In the genomic region with DNA sequence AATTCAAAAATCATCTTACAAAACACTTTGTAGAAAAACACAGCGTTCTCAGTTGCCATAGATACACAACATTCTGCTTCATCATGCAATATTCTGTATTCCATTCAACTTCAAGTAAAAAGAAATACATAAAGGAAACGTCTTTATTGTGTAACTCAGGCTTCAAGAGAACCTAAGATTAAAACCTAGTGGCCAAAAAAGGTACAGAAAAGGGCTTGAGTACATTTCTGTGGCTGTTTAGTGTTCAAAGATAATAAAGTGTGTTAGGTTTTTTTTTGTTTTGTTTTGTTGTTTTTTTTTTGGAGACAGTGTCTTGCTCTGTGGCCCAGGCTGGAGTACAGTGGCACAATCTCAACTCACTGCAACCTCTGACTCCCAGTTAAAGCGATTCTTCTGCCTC, we compare ENCODE assay signal across 2 cellular contexts.
TF ChIP-seq lines count a peak whose summit lies in the region.

No MANE protein-coding gene starts in this region.

TF ChIP-seq in HCT116, 20 proteins besides CTCF, POLR2A, EP300 and RAD21:
- TF ChIP-seq SP1 (IDR thresholded peaks at IDR 0.05; ENCODE audit: low read depth) (no peak), ZFX (IDR thresholded peaks at IDR 0.05) (no peak), SRF (IDR thresholded peaks at IDR 0.05; ENCODE audit: low read depth) (no peak), EZH2phosphoT487 (IDR thresholded peaks at IDR 0.05; ENCODE audit: borderline replicate concordance) (no peak), JUND (IDR thresholded peaks at IDR 0.05) (no peak), SIN3A (IDR thresholded peaks at IDR 0.05; ENCODE audit: low read depth) (no peak), FOSL1 (IDR thresholded peaks at IDR 0.05; ENCODE audit: low read depth) (no peak), CBX3 (IDR thresholded peaks at IDR 0.05; ENCODE audit: low read depth) (no peak), CEBPB (IDR thresholded peaks at IDR 0.05; ENCODE audit: low read depth) (no peak), EZH2 (IDR thresholded peaks at IDR 0.05) (no peak), YY1 (IDR thresholded peaks at IDR 0.05; ENCODE audit: extremely low read depth, insufficient replicate concordance, low read depth, low read length) (no peak)
- TF ChIP-seq, protein P1, sequence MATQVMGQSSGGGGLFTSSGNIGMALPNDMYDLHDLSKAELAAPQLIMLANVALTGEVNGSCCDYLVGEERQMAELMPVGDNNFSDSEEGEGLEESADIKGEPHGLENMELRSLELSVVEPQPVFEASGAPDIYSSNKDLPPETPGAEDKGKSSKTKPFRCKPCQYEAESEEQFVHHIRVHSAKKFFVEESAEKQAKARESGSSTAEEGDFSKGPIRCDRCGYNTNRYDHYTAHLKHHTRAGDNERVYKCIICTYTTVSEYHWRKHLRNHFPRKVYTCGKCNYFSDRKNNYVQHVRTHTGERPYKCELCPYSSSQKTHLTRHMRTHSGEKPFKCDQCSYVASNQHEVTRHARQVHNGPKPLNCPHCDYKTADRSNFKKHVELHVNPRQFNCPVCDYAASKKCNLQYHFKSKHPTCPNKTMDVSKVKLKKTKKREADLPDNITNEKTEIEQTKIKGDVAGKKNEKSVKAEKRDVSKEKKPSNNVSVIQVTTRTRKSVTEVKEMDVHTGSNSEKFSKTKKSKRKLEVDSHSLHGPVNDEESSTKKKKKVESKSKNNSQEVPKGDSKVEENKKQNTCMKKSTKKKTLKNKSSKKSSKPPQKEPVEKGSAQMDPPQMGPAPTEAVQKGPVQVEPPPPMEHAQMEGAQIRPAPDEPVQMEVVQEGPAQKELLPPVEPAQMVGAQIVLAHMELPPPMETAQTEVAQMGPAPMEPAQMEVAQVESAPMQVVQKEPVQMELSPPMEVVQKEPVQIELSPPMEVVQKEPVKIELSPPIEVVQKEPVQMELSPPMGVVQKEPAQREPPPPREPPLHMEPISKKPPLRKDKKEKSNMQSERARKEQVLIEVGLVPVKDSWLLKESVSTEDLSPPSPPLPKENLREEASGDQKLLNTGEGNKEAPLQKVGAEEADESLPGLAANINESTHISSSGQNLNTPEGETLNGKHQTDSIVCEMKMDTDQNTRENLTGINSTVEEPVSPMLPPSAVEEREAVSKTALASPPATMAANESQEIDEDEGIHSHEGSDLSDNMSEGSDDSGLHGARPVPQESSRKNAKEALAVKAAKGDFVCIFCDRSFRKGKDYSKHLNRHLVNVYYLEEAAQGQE (IDR thresholded peaks at IDR 0.05; ENCODE audit: low read depth): no peak
- TF ChIP-seq, protein P2, sequence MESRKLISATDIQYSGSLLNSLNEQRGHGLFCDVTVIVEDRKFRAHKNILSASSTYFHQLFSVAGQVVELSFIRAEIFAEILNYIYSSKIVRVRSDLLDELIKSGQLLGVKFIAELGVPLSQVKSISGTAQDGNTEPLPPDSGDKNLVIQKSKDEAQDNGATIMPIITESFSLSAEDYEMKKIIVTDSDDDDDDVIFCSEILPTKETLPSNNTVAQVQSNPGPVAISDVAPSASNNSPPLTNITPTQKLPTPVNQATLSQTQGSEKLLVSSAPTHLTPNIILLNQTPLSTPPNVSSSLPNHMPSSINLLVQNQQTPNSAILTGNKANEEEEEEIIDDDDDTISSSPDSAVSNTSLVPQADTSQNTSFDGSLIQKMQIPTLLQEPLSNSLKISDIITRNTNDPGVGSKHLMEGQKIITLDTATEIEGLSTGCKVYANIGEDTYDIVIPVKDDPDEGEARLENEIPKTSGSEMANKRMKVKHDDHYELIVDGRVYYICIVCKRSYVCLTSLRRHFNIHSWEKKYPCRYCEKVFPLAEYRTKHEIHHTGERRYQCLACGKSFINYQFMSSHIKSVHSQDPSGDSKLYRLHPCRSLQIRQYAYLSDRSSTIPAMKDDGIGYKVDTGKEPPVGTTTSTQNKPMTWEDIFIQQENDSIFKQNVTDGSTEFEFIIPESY (IDR thresholded peaks at IDR 0.05; ENCODE audit: extremely low read depth, insufficient replicate concordance, low read length): no peak
- TF ChIP-seq, protein P3, sequence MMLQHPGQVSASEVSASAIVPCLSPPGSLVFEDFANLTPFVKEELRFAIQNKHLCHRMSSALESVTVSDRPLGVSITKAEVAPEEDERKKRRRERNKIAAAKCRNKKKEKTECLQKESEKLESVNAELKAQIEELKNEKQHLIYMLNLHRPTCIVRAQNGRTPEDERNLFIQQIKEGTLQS (IDR thresholded peaks at IDR 0.05): no peak

TF ChIP-seq in K562, 482 proteins besides CTCF, POLR2A, EP300 and RAD21:
- no peak for TF ChIP-seq U2AF1 (optimal IDR thresholded peaks at IDR 0.05; ENCODE audit: low read depth, low read length)
- TF ChIP-seq RFX1 (IDR thresholded peaks at IDR 0.05): peak; percentile 41
